8 cellular contexts compared by ENCODE assay signal in the genomic region with DNA sequence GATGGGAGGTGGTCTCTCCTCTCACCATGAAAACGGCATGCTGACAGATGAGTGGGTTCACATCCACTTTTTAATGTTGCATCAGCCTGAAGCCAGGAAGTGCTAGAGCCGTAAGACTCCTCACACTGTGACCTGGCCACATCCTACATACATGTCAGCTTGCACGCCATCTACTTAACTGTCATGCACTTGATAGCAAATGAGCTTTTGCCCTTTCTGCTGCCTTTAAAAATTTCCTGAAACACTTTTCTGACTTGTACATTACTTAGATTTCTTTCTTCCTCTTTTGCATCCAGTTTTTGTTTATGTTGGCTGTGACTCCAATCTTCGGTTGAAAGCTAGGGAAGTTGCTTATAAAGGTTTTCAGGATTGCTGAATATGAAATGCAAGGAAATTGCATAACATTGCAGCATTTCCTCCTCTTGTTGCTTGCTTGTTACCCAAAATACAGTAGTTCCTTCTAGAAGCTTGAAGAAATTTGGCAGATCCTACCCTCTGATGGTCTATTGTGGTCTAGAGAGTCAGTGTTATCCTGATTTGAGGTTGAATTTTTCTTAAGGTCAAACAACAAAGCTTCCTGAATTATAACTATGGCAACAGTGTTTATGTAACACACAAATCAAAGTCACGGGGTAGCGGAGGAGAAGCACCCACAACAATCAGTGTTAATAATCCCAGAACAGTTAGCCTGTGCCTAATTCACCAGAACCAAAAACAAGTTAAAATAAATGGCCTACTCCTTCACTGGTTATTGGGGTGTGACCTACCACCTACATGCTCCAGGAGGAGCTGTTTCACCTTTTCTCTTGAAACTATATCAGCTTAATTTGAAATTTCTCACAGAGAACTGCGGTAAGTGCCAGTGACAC.
DNase-seq lines count a peak whose midpoint lies in the region; ATAC-seq and TF ChIP-seq lines count a peak whose summit lies in the region.

No MANE protein-coding gene starts in this region.

- POLR2A ChIA-PET in activated CD4-positive, alpha-beta memory T cell treated with anti-CD3 and anti-CD28 coated beads for 36 hours (lab: Charles Lee): interaction anchor here (0.9 to 2.3 kb wide), 9 partner anchors 21 to 1187 kb away, joined by 3 to 16 read pairs (median 4); partner anchors contain the start of gene NR3C1

- H3K4me3 Mint-ChIP-seq in activated CD4-positive, alpha-beta memory T cell treated with anti-CD3 and anti-CD28 coated beads for 36 hours: peak overlapping the region; percentile 52
- peak overlapping the region; percentile 91 for H3K4me3 Mint-ChIP-seq in natural killer cell
- no peak overlapping the region for H3K4me3 Mint-ChIP-seq in type B pancreatic cell

- no peak overlapping the region for H3K27ac ChIP-seq in 22Rv1

- ATAC-seq in HG02623 (IDR thresholded peaks at IDR 0.05; ENCODE audit: unreplicated experiment) (peak; percentile 69), natural killer cell (peak; percentile 77 to 90 (median 83))

- TF ChIP-seq POLR2A in NB4 (IDR thresholded peaks at IDR 0.05; ENCODE audit: extremely low read depth, insufficient read length): no peak

- CTCF ChIA-PET in activated CD4-positive, alpha-beta memory T cell treated with anti-CD3 and anti-CD28 coated beads for 36 hours (lab: Charles Lee): interaction anchor here (0.5 to 4.7 kb wide), 31 partner anchors 9 to 967 kb away, joined by 3 to 40 read pairs (median 4); partner anchors contain the start of gene NR3C1

- DNase-seq in NB4 (ENCODE audit: low read depth) (peak; percentile 97), epithelial cell of esophagus (ENCODE audit: low read depth) (peak; percentile 56), natural killer cell (peak; percentile 65), type B pancreatic cell (ENCODE audit: extremely low spot score, unreplicated experiment) (no peak)
- DNase-seq in activated CD4-positive, alpha-beta memory T cell treated with anti-CD3 and anti-CD28 coated beads for 36 hours: peak; percentile 79

- peak; percentile 43 for TF ChIP-seq CTCF in 22Rv1 (IDR thresholded peaks at IDR 0.05)
- TF ChIP-seq CTCF in GM12875 (IDR thresholded peaks at IDR 0.05; ENCODE audit: borderline replicate concordance, insufficient read depth, low read depth, low read length): peak; percentile 63
- TF ChIP-seq CTCF in NB4 (IDR thresholded peaks at IDR 0.05; ENCODE audit: low read depth, low read length): peak; percentile 28
- peak; percentile 80 for TF ChIP-seq CTCF in epithelial cell of esophagus (IDR thresholded peaks at IDR 0.05; ENCODE audit: insufficient read depth, low read depth, low read length, missing control alignments)
- TF ChIP-seq CTCF in natural killer cell (IDR thresholded peaks at IDR 0.05): peak; percentile 69
- TF ChIP-seq CTCF in type B pancreatic cell (conservative IDR thresholded peaks at IDR 0.05): peak; percentile 71

- H3K36me3 Mint-ChIP-seq in activated CD4-positive, alpha-beta memory T cell treated with anti-CD3 and anti-CD28 coated beads for 36 hours: no peaks in the 10 kb centered on the region
- H3K36me3 Mint-ChIP-seq in natural killer cell: peaks cover 16% of the 10 kb centered on the region
- peaks cover 4% of the 10 kb centered on the region for H3K36me3 Mint-ChIP-seq in type B pancreatic cell

- no peaks in the 10 kb centered on the region for H3K9me3 Mint-ChIP-seq in activated CD4-positive, alpha-beta memory T cell treated with anti-CD3 and anti-CD28 coated beads for 36 hours
- H3K9me3 Mint-ChIP-seq in natural killer cell (no peaks in the 10 kb centered on the region), type B pancreatic cell (peaks cover 6% of the 10 kb centered on the region)

- H3K4me3 ChIP-seq in GM12875 (ENCODE audit: low read depth, low read length) (no peak overlapping the region), NB4 (ENCODE audit: low read depth, low read length) (peak overlapping the region; percentile 2), epithelial cell of esophagus (ENCODE audit: low read length) (no peak overlapping the region)

- H3K4me1 Mint-ChIP-seq in activated CD4-positive, alpha-beta memory T cell treated with anti-CD3 and anti-CD28 coated beads for 36 hours (ENCODE audit: low read depth): peaks cover 56% of the 10 kb centered on the region
- H3K4me1 Mint-ChIP-seq in natural killer cell (peaks cover 94% of the 10 kb centered on the region in 2 donors), type B pancreatic cell (ENCODE audit: unreplicated experiment) (peaks cover 18% of the 10 kb centered on the region)

- peak overlapping the region; percentile 91 for H3K27ac Mint-ChIP-seq in activated CD4-positive, alpha-beta memory T cell treated with anti-CD3 and anti-CD28 coated beads for 36 hours
- H3K27ac Mint-ChIP-seq in natural killer cell (peak overlapping the region; percentile 96 to 100), type B pancreatic cell (no peak overlapping the region)

- no peaks in the 10 kb centered on the region for H3K27me3 Mint-ChIP-seq in activated CD4-positive, alpha-beta memory T cell treated with anti-CD3 and anti-CD28 coated beads for 36 hours
- H3K27me3 Mint-ChIP-seq in natural killer cell (ENCODE audit: low read depth in 2 of 2) (no peaks in the 10 kb centered on the region), type B pancreatic cell (no peaks in the 10 kb centered on the region)

- intact Hi-C loops in activated CD4-positive, alpha-beta memory T cell treated with anti-CD3 and anti-CD28 coated beads for 36 hours (cut with micrococcal nuclease): loop anchor here (1.0 to 10.0 kb wide), 8 partner anchors 26 to 965 kb away; no protein-coding TSS in a partner anchor
- intact Hi-C loops in natural killer cell (cut with micrococcal nuclease): loop anchor here (1.0 to 10.0 kb wide), 5 partner anchors 25 to 692 kb away; no protein-coding TSS in a partner anchor

Comparison
In these comparisons a context has a peak if more than half of its experiments do, and no peak if none do; other contexts are left out.
1. CTCF ChIP-seq: peak in every context shown above with its lines; median percentile 80 in epithelial cell of esophagus; 71 in type B pancreatic cell; 69 in natural killer cell; 63 in GM12875; 43 in 22Rv1; 28 in NB4.